In the genomic region with DNA sequence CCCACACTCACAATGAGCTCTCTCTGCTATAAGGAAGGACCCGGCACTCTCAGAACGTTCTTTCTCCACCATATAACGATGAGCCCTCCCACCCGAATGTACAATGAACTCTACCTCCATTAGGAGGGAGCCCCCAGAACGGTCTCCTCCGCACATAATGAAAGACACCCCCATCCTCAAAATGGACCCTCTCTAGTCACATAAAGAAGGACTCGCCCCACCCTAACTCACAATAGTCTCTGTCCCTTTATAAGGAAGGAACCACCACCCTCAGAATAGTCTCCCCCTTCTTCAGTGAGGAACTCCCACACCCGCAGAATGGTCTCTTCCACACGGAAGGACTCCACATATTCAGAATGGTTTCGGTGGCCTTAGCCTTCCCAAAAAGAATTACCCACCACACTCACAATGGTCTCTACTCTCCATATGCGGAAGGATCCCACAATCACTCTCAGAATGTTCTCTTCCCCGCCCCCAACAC, we compare ENCODE assay signal across 6 cellular contexts.
DNase-seq lines count a peak whose midpoint lies in the region; ATAC-seq and TF ChIP-seq lines count a peak whose summit lies in the region.

No MANE protein-coding gene starts in this region.

- no peaks in the 10 kb centered on the region for H3K9me2 ChIP-seq in MM.1S (replicated peaks; ENCODE audit: insufficient read depth, low read length)

- ATAC-seq in HG03520 (IDR thresholded peaks at IDR 0.05; ENCODE audit: unreplicated experiment), result no peak

- peak overlapping the region; percentile 53 for H3K4me3 ChIP-seq in MM.1S (ENCODE audit: low read length)
- peak overlapping the region; percentile 74 to 87 (median 81) for H3K4me3 ChIP-seq in subcutaneous abdominal adipose tissue (ENCODE audit: low read depth in 1 of 5, low read length in 5 of 5)

- H3K4me2 ChIP-seq in MM.1S (ENCODE audit: low read depth, low read length), result peak overlapping the region; percentile 41; the same call in 1 of the 2 replicates

- H3K27me3 ChIP-seq in MM.1S (replicated peaks; ENCODE audit: insufficient read depth, low read length) (no peaks in the 10 kb centered on the region), subcutaneous abdominal adipose tissue (ENCODE audit: control insufficient read depth in 5 of 5, insufficient read depth in 4 of 5, low read length in 5 of 5) (peaks cover 0 to 4% (median 2%) of the 10 kb centered on the region in 5 donors)

- H2AFZ ChIP-seq in MM.1S (ENCODE audit: low read length), result no peak overlapping the region

- H3K9me3 ChIP-seq in MM.1S (replicated peaks; ENCODE audit: insufficient read depth, low read length) (no peaks in the 10 kb centered on the region), subcutaneous abdominal adipose tissue (ENCODE audit: control insufficient read depth in 5 of 5, low read length in 5 of 5) (peaks cover 0 to 5% (median 0%) of the 10 kb centered on the region in 5 donors)

- no peak for TF ChIP-seq CTCF in MM.1S (IDR thresholded peaks at IDR 0.05; ENCODE audit: low read length)

- H3K79me2 ChIP-seq in MM.1S (ENCODE audit: low read length), result peaks cover 25% of the 10 kb centered on the region

- H3K27ac ChIP-seq in MM.1S (ENCODE audit: low read length), result peak overlapping the region; percentile 98
- H3K27ac ChIP-seq in subcutaneous abdominal adipose tissue (ENCODE audit: low read depth, low read length), result no peak overlapping the region

- peaks cover 50% of the 10 kb centered on the region for H3F3A ChIP-seq in MM.1S (ENCODE audit: insufficient read depth, low read length)

- H4K20me1 ChIP-seq in MM.1S (ENCODE audit: insufficient read depth, low read length), result peaks cover 20% of the 10 kb centered on the region; the same call in 1 of the 2 replicates

- peak; percentile 6 for DNase-seq in Ammon's horn (ENCODE audit: low spot score)
- no peak for DNase-seq in MM.1S
- DNase-seq in fibroblast of gingiva (ENCODE audit: low read depth), result peak; percentile 41
- DNase-seq in activated CD4-positive, CD25-positive, alpha-beta regulatory T cell treated with anti-CD3 and anti-CD28 coated beads, Interleukin-2, amount 50 U/mL, for 72 hours, result no peak

- H3K4me1 ChIP-seq in MM.1S (ENCODE audit: low read length) (0 out of 2 replicates have a peak, but pooled peaks cover 3% of the 10 kb centered on the region), subcutaneous abdominal adipose tissue (ENCODE audit: control insufficient read depth in 5 of 5, insufficient read depth in 5 of 5, low read length in 5 of 5) (peaks cover 2 to 16% (median 12%) of the 10 kb centered on the region in 5 donors)

- H3K36me3 ChIP-seq in MM.1S (replicated peaks; ENCODE audit: insufficient read depth, low read length) (0 out of 2 replicates have a peak, but pooled peaks cover 16% of the 10 kb centered on the region), subcutaneous abdominal adipose tissue (ENCODE audit: control insufficient read depth in 5 of 5, insufficient read depth in 5 of 5, low read length in 5 of 5) (peaks cover 0 to 33% (median 9%) of the 10 kb centered on the region in 5 donors)

- peak overlapping the region; percentile 99; the same call in 1 of the 2 replicates for H3K9ac ChIP-seq in MM.1S (ENCODE audit: low read length)
- H3K9ac ChIP-seq in subcutaneous abdominal adipose tissue (ENCODE audit: low read length in 5 of 5), result peak overlapping the region in 4 of 5 donors; percentile 57 to 86 (median 68)

Comparison
In these comparisons a context has a peak if more than half of its experiments do, and no peak if none do; other contexts are left out.
1. DNase-seq: peak in Ammon's horn (single experiment) and fibroblast of gingiva (single experiment); none in MM.1S (single experiment) and activated CD4-positive, CD25-positive, alpha-beta regulatory T cell treated with anti-CD3 and anti-CD28 coated beads, Interleukin-2, amount 50 U/mL, for 72 hours (single experiment).